ENCODE assay signal across 28 cellular contexts in the genomic region with DNA sequence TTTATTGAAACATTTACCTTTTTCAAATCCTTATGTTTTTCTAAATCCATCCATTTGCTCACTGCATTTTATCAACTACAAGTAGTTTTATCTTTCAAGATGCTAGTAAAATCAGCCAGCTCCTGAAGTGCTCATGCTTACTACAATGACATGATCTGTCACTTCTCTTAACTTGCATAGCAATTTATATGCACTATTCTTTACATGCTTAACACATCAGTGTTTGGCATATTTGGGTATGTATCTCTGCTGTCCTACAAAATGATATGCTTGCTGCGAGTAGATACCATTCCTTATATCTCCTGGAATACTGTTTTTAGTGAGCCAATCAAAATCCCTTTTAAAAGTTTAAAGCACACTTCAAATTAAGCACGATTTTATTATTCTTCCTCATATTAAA.
"Had no signal": no experiment of that assay in that cellular context is flagged by ENCODE, and none has a peak within 500 bp of the region (broad histone marks: within the 10 kb centered on the region; RNA-seq: fewer than 3 reads in every experiment).

No MANE protein-coding gene starts in this region.

- FAIRE-seq: colon, endometrium, endothelial cell of umbilical vein, frontal cortex had no signal

- H3K4me3 ChIP-seq: colonic mucosa, coronary artery, dorsolateral prefrontal cortex, esophagus muscularis mucosa, esophagus squamous epithelium, gastrocnemius medialis, gastroesophageal sphincter, heart left ventricle, heart right ventricle had no signal

- H3K27ac ChIP-seq: colonic mucosa, coronary artery, dorsolateral prefrontal cortex, epithelial cell of prostate, esophagus muscularis mucosa, esophagus squamous epithelium, foreskin keratinocyte, gastrocnemius medialis, gastroesophageal sphincter, heart left ventricle, heart right ventricle had no signal

- H3K36me3 ChIP-seq: colonic mucosa, esophagus muscularis mucosa, esophagus squamous epithelium, gastrocnemius medialis, gastroesophageal sphincter, heart left ventricle, heart right ventricle had no signal

- H3K27me3 ChIP-seq: colonic mucosa, esophagus muscularis mucosa, esophagus squamous epithelium, foreskin keratinocyte, gastrocnemius medialis, gastroesophageal sphincter, heart left ventricle, heart right ventricle had no signal

- DNase-seq: colonic mucosa; cortex of kidney; dermis blood vessel endothelial cell; dorsolateral prefrontal cortex; effector CD4-positive, alpha-beta T cell; effector CD8-positive, alpha-beta T cell; effector memory CD4-positive, alpha-beta T cell; effector memory CD8-positive, alpha-beta T cell; endodermal cell; erythroblast; esophagus squamous epithelium; foreskin fibroblast; foreskin keratinocyte; foreskin melanocyte; gastrocnemius medialis; glutamatergic neuron; head of caudate nucleus; heart left ventricle; heart right ventricle had no signal

- ATAC-seq: effector memory CD8-positive, alpha-beta T cell; esophagus mucosa; foreskin keratinocyte; gastrocnemius medialis; gastroesophageal sphincter; heart left ventricle; heart right ventricle had no signal

- H3K9me3 ChIP-seq: colonic mucosa, esophagus muscularis mucosa, esophagus squamous epithelium, gastrocnemius medialis, gastroesophageal sphincter, heart left ventricle, heart right ventricle had no signal
